Comparison of ENCODE assay signal across 21 cellular contexts in the genomic region with DNA sequence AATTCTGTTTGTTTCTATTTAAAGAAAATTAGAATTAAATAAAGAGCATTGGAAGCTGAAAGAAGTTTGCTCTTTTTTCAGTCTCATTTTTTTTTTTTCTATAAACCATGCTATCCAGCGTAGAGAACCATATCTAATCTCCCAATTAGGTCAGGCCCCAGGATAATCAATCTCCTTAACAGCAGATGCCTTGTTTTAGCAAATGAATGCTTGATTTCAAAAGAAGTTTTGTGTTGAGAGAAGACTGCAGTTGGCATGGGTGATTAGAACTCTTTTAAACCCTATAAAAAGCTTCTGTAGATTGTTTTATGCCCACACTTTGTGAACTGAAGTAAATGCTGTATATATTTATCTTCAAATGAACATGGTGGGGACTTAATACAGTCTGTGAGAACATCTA.
"Had no signal": no experiment of that assay in that cellular context is flagged by ENCODE, and none has a peak within 500 bp of the region (broad histone marks: within the 10 kb centered on the region; RNA-seq: fewer than 3 reads in every experiment).

No MANE protein-coding gene starts in this region.

- H3K27me3 ChIP-seq: colonic mucosa, heart left ventricle, testis, tibial nerve, upper lobe of right lung, vagina had no signal

- H3K4me1 Mint-ChIP-seq: natural killer cell; stimulated activated naive B cell treated with anti-CD40 and anti-IgM and Interleukin-4, amounts not matched to agents 10 μg/mL and 1 μg/mL and 100 μg/mL, for 72 hours; stimulated activated naive CD8-positive, alpha-beta T cell treated with anti-CD3 and anti-CD28 coated beads, Interleukin-15, amount 100 ng/mL, for 72 hours had no signal

- H3K4me3 ChIP-seq: colonic mucosa, heart left ventricle, psoas muscle, testis, tibial nerve, upper lobe of right lung, vagina had no signal

- H3K27ac Mint-ChIP-seq: mesothelial cell of epicardium; natural killer cell; stimulated activated naive B cell treated with anti-CD40 and anti-IgM and Interleukin-4, amounts not matched to agents 10 μg/mL and 1 μg/mL and 100 μg/mL, for 72 hours; stimulated activated naive CD8-positive, alpha-beta T cell treated with anti-CD3 and anti-CD28 coated beads, Interleukin-15, amount 100 ng/mL, for 72 hours had no signal

- H3K27ac ChIP-seq: colonic mucosa, heart left ventricle, parathyroid adenoma, psoas muscle, testis, tibial nerve, upper lobe of right lung, vagina had no signal

- H2AFZ ChIP-seq: parathyroid adenoma had no signal

- FAIRE-seq: endothelial cell of umbilical vein had no signal

- DNase-seq: colonic mucosa; dermis blood vessel endothelial cell; erythroblast; heart left ventricle; hippocampal formation; kidney glomerular epithelial cell; mammary epithelial cell; natural killer cell; psoas muscle; stimulated activated CD4-positive, alpha-beta T cell treated with anti-CD3 and anti-CD28 coated beads, Interleukin-2, amount 100 ng/mL, for 24 hours; stimulated activated CD4-positive, alpha-beta T cell treated with anti-CD3 and anti-CD28 coated beads, Interleukin-4, amount 100 ng/mL, for 4 hours; stimulated activated naive B cell treated with anti-CD40 and anti-IgM and Interleukin-4, amounts not matched to agents 10 μg/mL and 1 μg/mL and 100 μg/mL, for 72 hours; stimulated activated naive CD8-positive, alpha-beta T cell treated with anti-CD3 and anti-CD28 coated beads, Interleukin-15, amount 100 ng/mL, for 72 hours; testis; upper lobe of right lung had no signal

- H3K9me3 Mint-ChIP-seq: natural killer cell; stimulated activated naive B cell treated with anti-CD40 and anti-IgM and Interleukin-4, amounts not matched to agents 10 μg/mL and 1 μg/mL and 100 μg/mL, for 72 hours; stimulated activated naive CD8-positive, alpha-beta T cell treated with anti-CD3 and anti-CD28 coated beads, Interleukin-15, amount 100 ng/mL, for 72 hours had no signal

- H3K4me1 ChIP-seq: colonic mucosa, parathyroid adenoma, psoas muscle, testis, tibial nerve, upper lobe of right lung, vagina had no signal

- H3K9ac ChIP-seq: parathyroid adenoma had no signal

- H3K79me2 ChIP-seq: parathyroid adenoma had no signal

- H3K36me3 ChIP-seq: colonic mucosa, heart left ventricle, tibial nerve, upper lobe of right lung, vagina had no signal

- ATAC-seq: heart left ventricle; natural killer cell; psoas muscle; sciatic nerve; stimulated activated naive B cell treated with anti-CD40 and anti-IgM and Interleukin-4, amounts not matched to agents 10 μg/mL and 1 μg/mL and 100 μg/mL, for 72 hours; stimulated activated naive CD8-positive, alpha-beta T cell treated with anti-CD3 and anti-CD28 coated beads, Interleukin-15, amount 100 ng/mL, for 72 hours; upper lobe of right lung had no signal

- H3K9me3 ChIP-seq: colonic mucosa, heart left ventricle, psoas muscle, testis, tibial nerve, upper lobe of right lung, vagina had no signal

- H3K4me3 Mint-ChIP-seq: mesothelial cell of epicardium; natural killer cell; stimulated activated naive B cell treated with anti-CD40 and anti-IgM and Interleukin-4, amounts not matched to agents 10 μg/mL and 1 μg/mL and 100 μg/mL, for 72 hours; stimulated activated naive CD8-positive, alpha-beta T cell treated with anti-CD3 and anti-CD28 coated beads, Interleukin-15, amount 100 ng/mL, for 72 hours had no signal

- H3K36me3 Mint-ChIP-seq: mesothelial cell of epicardium; natural killer cell; stimulated activated naive B cell treated with anti-CD40 and anti-IgM and Interleukin-4, amounts not matched to agents 10 μg/mL and 1 μg/mL and 100 μg/mL, for 72 hours had no signal
